In the genomic region with DNA sequence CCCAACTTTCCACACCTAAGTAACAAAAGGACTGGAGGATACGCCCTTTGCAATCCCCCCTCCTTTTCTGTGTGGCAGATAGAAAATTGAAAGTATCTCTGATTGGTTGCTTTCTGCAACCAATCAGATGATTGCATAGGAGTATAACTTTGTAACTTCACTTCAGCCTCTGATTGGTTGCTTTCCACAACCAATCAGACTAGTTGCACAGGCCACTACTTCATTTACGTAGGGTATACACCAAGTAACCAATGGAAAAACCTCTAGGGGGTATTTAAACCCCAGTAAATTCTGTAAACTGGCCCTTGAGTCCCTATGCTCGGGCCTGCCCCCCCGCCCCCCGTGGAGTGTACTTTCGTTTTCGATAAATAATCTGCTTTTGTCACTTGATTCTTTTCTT, we compare ENCODE assay signal across 16 cellular contexts.
A peak's percentile ranks its signal among the peaks of the same experiment; 100 is the strongest.
DNase-seq lines count a peak whose midpoint lies in the region; ATAC-seq lines count a peak whose summit lies in the region.
"Had no signal": no experiment of that assay in that cellular context is flagged by ENCODE, and none has a peak within 500 bp of the region (broad histone marks: within the 10 kb centered on the region; RNA-seq: fewer than 3 reads in every experiment).

No MANE protein-coding gene starts in this region.

- DNase-seq in DMS79 (lab: John Stamatoyannopoulos, UW) (peak; percentile 39), DMS79 treated with DMSO at 0.1 percent for 48 hours (lab: John Stamatoyannopoulos, UW) (no peak), M059J (ENCODE audit: low read depth) (peak; percentile 17), OCI-M1 (lab: John Stamatoyannopoulos, UW) (peak; percentile 91), myocyte (ENCODE audit: low read depth) (peak; percentile 8), HuH-7.5 (ENCODE audit: low spot score) (no peak), AG20443 (ENCODE audit: low spot score) (no peak)
- DNase-seq: activated CD4-positive, alpha-beta memory T cell treated with anti-CD3 and anti-CD28 coated beads, Interleukin-2, amount 10 ng/mL, durations not matched to agents 7 days and 5 days; activated T-cell treated with anti-CD3 and anti-CD28 coated beads, Interleukin-2, amount 50 U/mL, for 72 hours; CD4-positive, CD25-positive, alpha-beta regulatory T cell; kidney glomerular epithelial cell; NK-92 treated with Interleukin-12 subunit alpha and Interleukin-12 subunit beta, amount 100 ng/mL, for 24 hours; nucleus accumbens; SK-N-SH had no signal

- no peak for ATAC-seq in GM18498 (IDR thresholded peaks at IDR 0.05; ENCODE audit: unreplicated experiment)
- ATAC-seq: activated T-cell treated with anti-CD3 and anti-CD28 coated beads, Interleukin-2, amount 50 U/mL, for 72 hours; HCT116 had no signal

Comparison
In these comparisons a context has a peak if more than half of its experiments do, and no peak if none do; other contexts are left out.
1. DNase-seq: peak in DMS79 (single experiment), M059J (single experiment), OCI-M1 (single experiment) and myocyte (single experiment); none in DMS79 treated with DMSO at 0.1 percent for 48 hours (single experiment), HuH-7.5 (single experiment) and AG20443 (single experiment).